In the genomic region with DNA sequence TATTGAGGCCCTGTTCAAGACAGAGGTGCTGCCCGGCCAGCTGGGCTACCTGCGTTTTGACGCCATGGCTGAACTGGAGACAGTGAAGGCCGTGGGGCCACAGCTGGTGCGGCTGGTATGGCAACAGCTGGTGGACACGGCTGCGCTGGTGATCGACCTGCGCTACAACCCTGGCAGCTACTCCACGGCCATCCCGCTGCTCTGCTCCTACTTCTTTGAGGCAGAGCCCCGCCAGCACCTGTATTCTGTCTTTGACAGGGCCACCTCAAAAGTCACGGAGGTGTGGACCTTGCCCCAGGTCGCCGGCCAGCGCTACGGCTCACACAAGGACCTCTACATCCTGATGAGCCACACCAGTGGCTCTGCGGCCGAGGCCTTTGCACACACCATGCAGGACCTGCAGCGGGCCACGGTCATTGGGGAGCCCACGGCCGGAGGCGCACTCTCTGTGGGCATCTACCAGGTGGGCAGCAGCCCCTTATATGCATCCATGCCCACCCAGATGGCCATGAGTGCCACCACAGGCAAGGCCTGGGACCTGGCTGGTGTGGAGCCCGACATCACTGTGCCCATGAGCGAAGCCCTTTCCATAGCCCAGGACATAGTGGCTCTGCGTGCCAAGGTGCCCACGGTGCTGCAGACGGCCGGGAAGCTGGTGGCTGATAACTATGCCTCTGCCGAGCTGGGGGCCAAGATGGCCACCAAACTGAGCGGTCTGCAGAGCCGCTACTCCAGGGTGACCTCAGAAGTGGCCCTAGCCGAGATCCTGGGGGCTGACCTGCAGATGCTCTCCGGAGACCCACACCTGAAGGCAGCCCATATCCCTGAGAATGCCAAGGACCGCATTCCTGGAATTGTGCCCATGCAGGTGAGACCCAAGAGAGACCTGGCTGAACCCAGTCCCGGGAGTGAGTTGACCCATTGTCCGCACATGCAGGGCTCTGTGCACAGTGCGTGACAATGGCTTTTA, we compare ENCODE assay signal across 28 cellular contexts. TPM values are rescaled to one million over a fixed set of nuclear protein-coding genes. Genes with fewer than 3 reads are reported as not detected.
"Had no signal": no experiment of that assay in that cellular context is flagged by ENCODE, and none has a peak within 500 bp of the region (broad histone marks: within the 10 kb centered on the region; RNA-seq: fewer than 3 reads in every experiment).

No MANE protein-coding gene starts in this region.

- H3K36me3 ChIP-seq: adrenal gland, breast epithelium, Peyer's patch, SJSA1 had no signal

- H3K27ac Mint-ChIP-seq: activated B cell treated with CpG ODN at 0.5 μM for 24 hours; activated CD4-positive, alpha-beta memory T cell treated with anti-CD3 and anti-CD28 coated beads, Interleukin-2, amount 10 ng/mL, durations not matched to agents 7 days and 5 days; activated CD4-positive, alpha-beta T cell treated with anti-CD3 and anti-CD28 coated beads for 36 hours; activated naive CD8-positive, alpha-beta T cell treated with anti-CD3 and anti-CD28 coated beads, Interleukin-2, amount 10 ng/mL, durations not matched to agents 7 days and 5 days; activated T-helper 17 cell treated with anti-CD3 and anti-CD28 coated beads, Interleukin-2, amount 50 U/mL, for 72 hours; T-helper 17 cell had no signal

- H3K4me1 ChIP-seq: adrenal gland, breast epithelium, SJSA1 had no signal

- H3K36me3 Mint-ChIP-seq: activated naive CD8-positive, alpha-beta T cell treated with anti-CD3 and anti-CD28 coated beads, Interleukin-2, amount 10 ng/mL, durations not matched to agents 7 days and 5 days had no signal

- H3K4me1 Mint-ChIP-seq: activated B cell treated with CpG ODN at 0.5 μM for 24 hours; activated CD4-positive, alpha-beta memory T cell treated with anti-CD3 and anti-CD28 coated beads, Interleukin-2, amount 10 ng/mL, durations not matched to agents 7 days and 5 days; activated CD4-positive, alpha-beta T cell treated with anti-CD3 and anti-CD28 coated beads for 36 hours; activated naive CD8-positive, alpha-beta T cell treated with anti-CD3 and anti-CD28 coated beads, Interleukin-2, amount 10 ng/mL, durations not matched to agents 7 days and 5 days; activated T-helper 17 cell treated with anti-CD3 and anti-CD28 coated beads, Interleukin-2, amount 50 U/mL, for 72 hours had no signal

- H3K9me3 Mint-ChIP-seq: activated B cell treated with CpG ODN at 0.5 μM for 24 hours; activated CD4-positive, alpha-beta memory T cell treated with anti-CD3 and anti-CD28 coated beads, Interleukin-2, amount 10 ng/mL, durations not matched to agents 7 days and 5 days; activated naive CD8-positive, alpha-beta T cell treated with anti-CD3 and anti-CD28 coated beads, Interleukin-2, amount 10 ng/mL, durations not matched to agents 7 days and 5 days; activated T-helper 17 cell treated with anti-CD3 and anti-CD28 coated beads, Interleukin-2, amount 50 U/mL, for 72 hours had no signal

- DNase-seq: activated B cell treated with CpG ODN at 0.5 μM for 24 hours; activated CD4-positive, alpha-beta memory T cell treated with anti-CD3 and anti-CD28 coated beads, Interleukin-2, amount 10 ng/mL, durations not matched to agents 7 days and 5 days; activated CD4-positive, alpha-beta T cell treated with anti-CD3 and anti-CD28 coated beads for 36 hours; activated CD4-positive, alpha-beta T cell treated with anti-CD3 and anti-CD28 coated beads, Interleukin-2, amount 50 U/mL, for 1 hour; activated naive CD4-positive, alpha-beta T cell treated with anti-CD3 and anti-CD28 coated beads, Interleukin-2, amount 50 U/mL, for 16 hours; activated naive CD8-positive, alpha-beta T cell treated with anti-CD3 and anti-CD28 coated beads, Interleukin-2, amount 10 ng/mL, durations not matched to agents 7 days and 5 days; activated T-cell treated with anti-CD3 and anti-CD28 coated beads for 4 hours; activated T-cell treated with anti-CD3 and anti-CD28 coated beads, Interleukin-2, amount 50 U/mL, for 48 hours; adrenal gland; anterior cingulate cortex; Karpas-422; MM.1S; NCI-H1105; NCI-H1436; NCI-H187; NCI-H2081; NCI-H446; NCI-H524; SHP77; T-helper 17 cell; T-helper 9 cell had no signal

- ATAC-seq: activated CD4-positive, alpha-beta T cell treated with anti-CD3 and anti-CD28 coated beads for 36 hours; activated T-helper 17 cell treated with anti-CD3 and anti-CD28 coated beads, Interleukin-2, amount 50 U/mL, for 72 hours; T-helper 17 cell had no signal

- H3K27me3 Mint-ChIP-seq: activated B cell treated with CpG ODN at 0.5 μM for 24 hours; activated CD4-positive, alpha-beta memory T cell treated with anti-CD3 and anti-CD28 coated beads, Interleukin-2, amount 10 ng/mL, durations not matched to agents 7 days and 5 days; activated CD4-positive, alpha-beta T cell treated with anti-CD3 and anti-CD28 coated beads for 36 hours; activated naive CD8-positive, alpha-beta T cell treated with anti-CD3 and anti-CD28 coated beads, Interleukin-2, amount 10 ng/mL, durations not matched to agents 7 days and 5 days; activated T-helper 17 cell treated with anti-CD3 and anti-CD28 coated beads, Interleukin-2, amount 50 U/mL, for 72 hours had no signal

- H3K27ac ChIP-seq: adrenal gland, breast epithelium, Peyer's patch, RWPE1, SJSA1 had no signal

- H3K4me3 ChIP-seq: adrenal gland, breast epithelium, K562, Peyer's patch, SJSA1 had no signal

- H3K27me3 ChIP-seq: adrenal gland, breast epithelium, Peyer's patch, SJSA1 had no signal

- H3K4me3 Mint-ChIP-seq: activated B cell treated with CpG ODN at 0.5 μM for 24 hours; activated CD4-positive, alpha-beta memory T cell treated with anti-CD3 and anti-CD28 coated beads, Interleukin-2, amount 10 ng/mL, durations not matched to agents 7 days and 5 days; activated CD4-positive, alpha-beta T cell treated with anti-CD3 and anti-CD28 coated beads for 36 hours; activated naive CD8-positive, alpha-beta T cell treated with anti-CD3 and anti-CD28 coated beads, Interleukin-2, amount 10 ng/mL, durations not matched to agents 7 days and 5 days; activated T-helper 17 cell treated with anti-CD3 and anti-CD28 coated beads, Interleukin-2, amount 50 U/mL, for 72 hours; T-helper 17 cell had no signal

- H3K9me3 ChIP-seq: adrenal gland, breast epithelium, Peyer's patch, SJSA1 had no signal

RNA-seq across cellular contexts. Expression of a gene that starts 2.8 kb away (rescaled TPM):
- total RNA-seq: activated B cell treated with CpG ODN at 0.5 μM for 24 hours; activated CD4-positive, alpha-beta memory T cell treated with anti-CD3 and anti-CD28 coated beads, Interleukin-2, amount 10 ng/mL, durations not matched to agents 7 days and 5 days; activated CD4-positive, alpha-beta T cell treated with anti-CD3 and anti-CD28 coated beads for 36 hours; activated CD8-positive, alpha-beta memory T cell treated with anti-CD3 and anti-CD28 coated beads for 36 hours; activated naive CD8-positive, alpha-beta T cell treated with anti-CD3 and anti-CD28 coated beads, Interleukin-2, amount 10 ng/mL, durations not matched to agents 7 days and 5 days; activated T-helper 17 cell treated with anti-CD3 and anti-CD28 coated beads, Interleukin-2, amount 50 U/mL, for 72 hours; breast epithelium; K562; Peyer's patch; SJSA1; T-helper 17 cell had no signal
- polyA plus RNA-seq: adrenal gland, K562 had no signal

RNA-seq across cellular contexts. Expression of a gene that starts 28.7 kb away (rescaled TPM):
- total RNA-seq: activated B cell treated with CpG ODN at 0.5 μM for 24 hours; activated CD4-positive, alpha-beta memory T cell treated with anti-CD3 and anti-CD28 coated beads, Interleukin-2, amount 10 ng/mL, durations not matched to agents 7 days and 5 days; activated CD4-positive, alpha-beta T cell treated with anti-CD3 and anti-CD28 coated beads for 36 hours; activated CD8-positive, alpha-beta memory T cell treated with anti-CD3 and anti-CD28 coated beads for 36 hours; activated naive CD8-positive, alpha-beta T cell treated with anti-CD3 and anti-CD28 coated beads, Interleukin-2, amount 10 ng/mL, durations not matched to agents 7 days and 5 days; activated T-helper 17 cell treated with anti-CD3 and anti-CD28 coated beads, Interleukin-2, amount 50 U/mL, for 72 hours; adrenal gland; breast epithelium; Peyer's patch; SJSA1; T-helper 17 cell had no signal
- polyA plus RNA-seq: adrenal gland had no signal

RNA-seq across cellular contexts. Expression of a gene that starts 33.1 kb away (rescaled TPM):
- total RNA-seq: activated B cell treated with CpG ODN at 0.5 μM for 24 hours; activated naive CD8-positive, alpha-beta T cell treated with anti-CD3 and anti-CD28 coated beads, Interleukin-2, amount 10 ng/mL, durations not matched to agents 7 days and 5 days; T-helper 17 cell had no signal

RNA-seq across cellular contexts. Expression of a gene that starts 51.0 kb away (rescaled TPM):
- total RNA-seq: activated B cell treated with CpG ODN at 0.5 μM for 24 hours; activated CD4-positive, alpha-beta memory T cell treated with anti-CD3 and anti-CD28 coated beads, Interleukin-2, amount 10 ng/mL, durations not matched to agents 7 days and 5 days; SJSA1 had no signal
